ENCODE assay signal across 8 cellular contexts in genomic region chr13:36275190-36276002, GRCh38. TPM values are rescaled to one million over a fixed set of nuclear protein-coding genes. Genes with fewer than 3 reads are reported as not detected.
DNase-seq lines count a peak whose midpoint lies in the region; ATAC-seq and TF ChIP-seq lines count a peak whose summit lies in the region.

No MANE protein-coding gene starts in this region.

- TF ChIP-seq CTCF in fibroblast of pulmonary artery (IDR thresholded peaks at IDR 0.05; ENCODE audit: low read length, missing control alignments) (peak; percentile 69), prostate gland (IDR thresholded peaks at IDR 0.05) (peak; percentile 29 to 77 (median 64))

- peaks cover 8% of the 10 kb centered on the region; the same call in 1 of the 2 replicates for H3K4me1 ChIP-seq in SJCRH30
- no peaks in the 10 kb centered on the region for H3K4me1 ChIP-seq in prostate gland (replicated peaks)

- H3K4me1 Mint-ChIP-seq in activated T-helper 17 cell treated with anti-CD3 and anti-CD28 coated beads, Interleukin-2, amount 50 U/mL, for 72 hours = no peaks in the 10 kb centered on the region
- no peaks in the 10 kb centered on the region for H3K4me1 Mint-ChIP-seq in stimulated activated naive CD8-positive, alpha-beta T cell treated with anti-CD3 and anti-CD28 coated beads, Interleukin-15, amount 100 ng/mL, for 72 hours

- no peak for ATAC-seq in activated T-helper 17 cell treated with anti-CD3 and anti-CD28 coated beads, Interleukin-2, amount 50 U/mL, for 72 hours (replicated peaks)
- no peak for ATAC-seq in stimulated activated naive CD8-positive, alpha-beta T cell treated with anti-CD3 and anti-CD28 coated beads, Interleukin-15, amount 100 ng/mL, for 72 hours

- intact Hi-C loops in prostate gland (cut with DNase I) = loop anchor here (2.0 to 10.0 kb wide), 2 partner anchors 121 to 297 kb away; no protein-coding TSS in a partner anchor

- no peaks in the 10 kb centered on the region for H3K36me3 ChIP-seq in SJCRH30
- H3K36me3 ChIP-seq in prostate gland = no peaks in the 10 kb centered on the region

- in situ Hi-C loops in G401 (cut with HindIII; ENCODE audit: low sequenced_read_pairs) = no loop called here

- H3K9me3 Mint-ChIP-seq in activated T-helper 17 cell treated with anti-CD3 and anti-CD28 coated beads, Interleukin-2, amount 50 U/mL, for 72 hours = no peaks in the 10 kb centered on the region
- no peaks in the 10 kb centered on the region for H3K9me3 Mint-ChIP-seq in stimulated activated naive CD8-positive, alpha-beta T cell treated with anti-CD3 and anti-CD28 coated beads, Interleukin-15, amount 100 ng/mL, for 72 hours

- H3K27ac Mint-ChIP-seq in activated T-helper 17 cell treated with anti-CD3 and anti-CD28 coated beads, Interleukin-2, amount 50 U/mL, for 72 hours = no peak overlapping the region
- H3K27ac Mint-ChIP-seq in stimulated activated naive CD8-positive, alpha-beta T cell treated with anti-CD3 and anti-CD28 coated beads, Interleukin-15, amount 100 ng/mL, for 72 hours = no peak overlapping the region

- H3K9me3 ChIP-seq in SJCRH30 (replicated peaks) = no peaks in the 10 kb centered on the region
- no peaks in the 10 kb centered on the region for H3K9me3 ChIP-seq in prostate gland

- H3K4me3 Mint-ChIP-seq in activated T-helper 17 cell treated with anti-CD3 and anti-CD28 coated beads, Interleukin-2, amount 50 U/mL, for 72 hours = no peak overlapping the region
- H3K4me3 Mint-ChIP-seq in stimulated activated naive CD8-positive, alpha-beta T cell treated with anti-CD3 and anti-CD28 coated beads, Interleukin-15, amount 100 ng/mL, for 72 hours = no peak overlapping the region

- H3K27me3 Mint-ChIP-seq in activated T-helper 17 cell treated with anti-CD3 and anti-CD28 coated beads, Interleukin-2, amount 50 U/mL, for 72 hours = peaks cover 11% of the 10 kb centered on the region
- H3K27me3 Mint-ChIP-seq in stimulated activated naive CD8-positive, alpha-beta T cell treated with anti-CD3 and anti-CD28 coated beads, Interleukin-15, amount 100 ng/mL, for 72 hours = no peaks in the 10 kb centered on the region

- no peaks in the 10 kb centered on the region for H3K27me3 ChIP-seq in SJCRH30
- H3K27me3 ChIP-seq in prostate gland (replicated peaks; ENCODE audit: insufficient read depth) = no peaks in the 10 kb centered on the region

- DNase-seq in G401 (ENCODE audit: low spot score) (peak; percentile 31), M059J (ENCODE audit: low read depth) (peak; percentile 60), SJCRH30 (peak; percentile 57 to 81), fibroblast of pulmonary artery (ENCODE audit: low read depth) (peak; percentile 88), prostate gland (ENCODE audit: low spot score) (peak; percentile 55), ureter (ENCODE audit: low spot score) (no peak)
- no peak for DNase-seq in stimulated activated naive CD8-positive, alpha-beta T cell treated with anti-CD3 and anti-CD28 coated beads, Interleukin-15, amount 100 ng/mL, for 72 hours

- 65% methylated on average over 3 of the region's 3 CpGs for WGBS in prostate gland

- no peaks in the 10 kb centered on the region for H3K36me3 Mint-ChIP-seq in activated T-helper 17 cell treated with anti-CD3 and anti-CD28 coated beads, Interleukin-2, amount 50 U/mL, for 72 hours (ENCODE audit: low read depth)

- no peak overlapping the region for H3K4me3 ChIP-seq in SJCRH30
- no peak overlapping the region for H3K4me3 ChIP-seq in fibroblast of pulmonary artery (replicated peaks; ENCODE audit: low read depth, low read length)
- H3K4me3 ChIP-seq in prostate gland = no peak overlapping the region

- no peak for TF ChIP-seq POLR2A in prostate gland (IDR thresholded peaks at IDR 0.05)

- peak overlapping the region; percentile 28; the same call in 1 of the 2 replicates for H3K27ac ChIP-seq in SJCRH30
- no peak overlapping the region for H3K27ac ChIP-seq in prostate gland

RNA-seq across cellular contexts. Expression of gene CCDC169, which starts 22.2 kb away (rescaled TPM):
- total RNA-seq in G401 (2014; rRNA removed; shearing (Covaris generic)) = not detected in 2 replicates
- 3.7 and 5.0 TPM in 2 replicates for total RNA-seq in M059J (2014; rRNA removed; shearing (Covaris generic))
- 5.6 and 8.5 TPM in 2 replicates for total RNA-seq in SJCRH30 (2014; rRNA removed; shearing (Covaris generic))
- total RNA-seq in prostate gland (1 to 10 TPM; 4.1 to 4.3 TPM), ureter (17.8 TPM)
- 1 to 10 TPM; 1.1 to 2.7 TPM for total RNA-seq in activated T-helper 17 cell treated with anti-CD3 and anti-CD28 coated beads, Interleukin-2, amount 50 U/mL, for 72 hours

Comparison
In these comparisons a context has a peak if more than half of its experiments do, and no peak if none do; other contexts are left out.
1. DNase-seq: peak in G401 (single experiment), M059J (single experiment), SJCRH30 (2 of 2), fibroblast of pulmonary artery (single experiment) and prostate gland (single experiment); none in stimulated activated naive CD8-positive, alpha-beta T cell treated with anti-CD3 and anti-CD28 coated beads, Interleukin-15, amount 100 ng/mL, for 72 hours (0 of 2) and ureter (single experiment).